In the genomic region with DNA sequence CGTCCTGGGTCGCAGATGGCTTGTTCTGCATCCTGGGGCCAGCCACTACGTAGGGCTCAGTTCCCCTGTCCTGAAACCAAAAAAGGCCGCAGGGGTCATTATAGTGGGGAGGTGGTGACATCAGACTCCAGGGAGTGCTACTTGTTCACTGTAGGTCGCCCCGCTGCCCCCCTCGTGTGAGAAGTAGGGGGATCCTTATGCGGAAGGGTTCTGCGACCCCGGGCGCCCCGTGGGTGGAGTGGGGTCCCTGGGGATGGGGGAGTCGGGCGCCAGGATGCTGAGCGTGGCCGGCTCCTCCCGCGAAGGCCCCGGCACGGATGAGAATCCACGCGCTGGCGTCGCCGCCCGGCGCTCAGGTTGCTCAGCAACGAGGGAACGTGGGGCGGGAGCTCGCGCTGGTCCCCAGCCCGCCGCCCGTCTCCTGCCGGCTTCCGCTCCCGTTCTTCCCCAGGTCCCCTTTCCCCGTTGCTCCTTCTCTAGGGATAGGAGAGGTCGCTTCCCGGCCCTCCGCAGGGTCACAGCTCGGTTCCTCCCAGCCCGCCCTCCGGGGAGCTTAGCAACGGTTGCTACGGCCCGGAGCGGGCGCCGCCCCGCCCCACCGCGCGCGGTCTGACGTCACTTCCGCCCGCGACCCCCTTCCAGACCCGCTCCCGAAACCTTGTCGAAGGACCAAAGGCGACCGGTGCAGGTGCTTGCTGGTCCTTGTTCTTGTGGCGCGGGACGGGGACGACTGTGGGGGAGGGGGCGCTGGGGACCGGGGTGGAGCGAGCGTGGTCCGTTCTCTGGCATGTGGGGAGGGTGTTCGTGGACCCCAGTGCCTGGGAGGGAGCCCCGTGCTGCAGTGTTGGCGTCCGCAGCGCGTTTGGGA, we compare ENCODE assay signal across 8 cellular contexts. TPM values are rescaled to one million over a fixed set of nuclear protein-coding genes. Genes with fewer than 3 reads are reported as not detected.
DNase-seq lines count a peak whose midpoint lies in the region; ATAC-seq and TF ChIP-seq lines count a peak whose summit lies in the region.

A gene with protein sequence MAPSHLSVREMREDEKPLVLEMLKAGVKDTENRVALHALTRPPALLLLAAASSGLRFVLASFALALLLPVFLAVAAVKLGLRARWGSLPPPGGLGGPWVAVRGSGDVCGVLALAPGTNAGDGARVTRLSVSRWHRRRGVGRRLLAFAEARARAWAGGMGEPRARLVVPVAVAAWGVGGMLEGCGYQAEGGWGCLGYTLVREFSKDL (plus strand): TSS at position 618 of the 868 bp plus-strand sequence. CDS start 521 bp downstream, outside the sequence.

- peak within 1 kb of the TSS; percentile 43 to 69 for H3K4me3 ChIP-seq in ascending aorta
- peak within 1 kb of the TSS; percentile 59 to 71 (median 62) for H3K4me3 ChIP-seq in gastrocnemius medialis

- intact Hi-C loops in ascending aorta (cut with DNase I) = no loop called here
- intact Hi-C loops in gastrocnemius medialis (cut with DNase I; ENCODE audit: low total_unique reads) = no loop called here

- H3K27me3 ChIP-seq in ascending aorta (no peaks in the 10 kb centered on the region), gastrocnemius medialis (peaks cover 6 to 16% (median 11%) of the 10 kb centered on the region in 3 donors)

- H3K36me3 Mint-ChIP-seq in T-helper 17 cell (ENCODE audit: low read depth) = no peaks in the 10 kb centered on the region

- ATAC-seq in GM18909 (IDR thresholded peaks at IDR 0.05; ENCODE audit: poor library complexity, unreplicated experiment) (peak; percentile 61), T-helper 17 cell (peak; percentile 75), gastrocnemius medialis (no peak), HG03571 (IDR thresholded peaks at IDR 0.05; ENCODE audit: unreplicated experiment) (no peak)

- DNase-seq in ACHN (peak; percentile 60), M059J (ENCODE audit: low read depth) (peak; percentile 71), T-helper 17 cell (peak; percentile 54 to 58 (median 56)), ascending aorta (ENCODE audit: low spot score in 2 of 2) (no peak), hypothalamus (lab: John Stamatoyannopoulos, UW) (peak in 38 of 51 donors; percentile 10 to 78 (median 52)), gastrocnemius medialis (no peak)

- TF ChIP-seq CTCF in ascending aorta (IDR thresholded peaks at IDR 0.05) = no peak
- no peak for TF ChIP-seq CTCF in gastrocnemius medialis (IDR thresholded peaks at IDR 0.05 in 4 of 5, conservative IDR thresholded peaks at IDR 0.05 in 1 of 5)

- H3K9me3 ChIP-seq in T-helper 17 cell (ENCODE audit: control insufficient read depth, low read length, poor library complexity, severe bottlenecking) (no peaks in the 10 kb centered on the region), ascending aorta (no peaks in the 10 kb centered on the region), gastrocnemius medialis (no peaks in the 10 kb centered on the region)

- in situ Hi-C loops in ACHN (cut with HindIII; ENCODE audit: low pct_ligation_motif_present, low pct_unique_long_range_greater_than_20kb, low sequenced_read_pairs) (no loop called here), gastrocnemius medialis (cut with MboI; ENCODE audit: low sequenced_read_pairs in 4 of 4) (no loop called here)

- H3K4me3 Mint-ChIP-seq in T-helper 17 cell = peak within 1 kb of the TSS; percentile 82

- H3K4me1 ChIP-seq in ascending aorta (peaks cover 23 to 42% of the 10 kb centered on the region in 2 donors), gastrocnemius medialis (peaks cover 11 to 28% of the 10 kb centered on the region in 2 donors)

- H3K4me1 Mint-ChIP-seq in T-helper 17 cell = peaks cover 6% of the 10 kb centered on the region

- H3K27ac ChIP-seq in ascending aorta (peak within 1 kb of the TSS; percentile 85 to 90), gastrocnemius medialis (peak within 1 kb of the TSS; percentile 73 to 80 (median 76))

- no peak for TF ChIP-seq POLR2A in gastrocnemius medialis (IDR thresholded peaks at IDR 0.05)

- H3K27ac Mint-ChIP-seq in T-helper 17 cell = peak within 1 kb of the TSS; percentile 89

- H3K36me3 ChIP-seq in ascending aorta (peaks cover 10 to 21% of the 10 kb centered on the region in 2 donors), gastrocnemius medialis (peaks cover 0 to 7% of the 10 kb centered on the region in 2 donors)

- no peaks in the 10 kb centered on the region for H3K27me3 Mint-ChIP-seq in T-helper 17 cell

RNA-seq across cellular contexts. Expression of the gene that starts here (rescaled TPM):
- total RNA-seq in M059J (2014; rRNA removed; shearing (Covaris generic)) = 14.4 and 26.1 TPM in 2 replicates
- 10 to 100 TPM in 1 of 2 donors, 1 to 10 TPM in 1; 9.1 to 11.9 TPM for total RNA-seq in T-helper 17 cell
- 21.6 TPM for total RNA-seq in ascending aorta
- total RNA-seq in gastrocnemius medialis = 1 to 10 TPM in 2 of 4 donors, under 1 TPM in 2; 0.40 to 2.5 (median 1.1) TPM

Comparison
In these comparisons a context has a peak if more than half of its experiments do, and no peak if none do; other contexts are left out.
1. DNase-seq: peak in ACHN (single experiment), M059J (single experiment), T-helper 17 cell (3 of 3) and hypothalamus (38 of 51); none in ascending aorta (0 of 2) and gastrocnemius medialis (0 of 2).
2. ATAC-seq: peak in GM18909 (single experiment) and T-helper 17 cell (single experiment); none in gastrocnemius medialis (0 of 2) and HG03571 (single experiment).